20 cellular contexts compared by ENCODE assay signal in genomic region chr10:49089152-49089788, GRCh38. TPM values are rescaled to one million over a fixed set of nuclear protein-coding genes. Genes with fewer than 3 reads are reported as not detected.
DNase-seq lines count a peak whose midpoint lies in the region; ATAC-seq, FAIRE-seq and TF ChIP-seq lines count a peak whose summit lies in the region.
"Had no signal": no experiment of that assay in that cellular context is flagged by ENCODE, and none has a peak within 500 bp of the region (broad histone marks: within the 10 kb centered on the region; RNA-seq: fewer than 3 reads in every experiment).

No MANE protein-coding gene starts in this region.

- FAIRE-seq in GM12891 (lab: Jason Lieb, UNC), result no peak

- TF ChIP-seq EP300 in suprapubic skin (IDR thresholded peaks at IDR 0.05) (no peak), transverse colon (IDR thresholded peaks at IDR 0.05; ENCODE audit: low read depth) (no peak)

- no peak for DNase-seq in Right ventricle myocardium inferior (ENCODE audit: missing footprints)
- DNase-seq in cardiac septum (ENCODE audit: low spot score), result no peak
- no peak for DNase-seq in left ventricle myocardium superior
- DNase-seq in NCI-H1694 (lab: John Stamatoyannopoulos, UW), result no peak
- no peak for DNase-seq in suprapubic skin (ENCODE audit: low spot score in 2 of 2)
- DNase-seq in GM12891 (ENCODE audit: insufficient read length, low spot score), result no peak
- no peak for DNase-seq in transverse colon
- DNase-seq: C1 segment of cervical spinal cord, COR-L47, DMS153, MV-4-11, NCI-H1694 treated with DMSO at 0.1 percent for 48 hours, NCI-H345, NCI-H526 treated with DMSO at 0.1 percent for 48 hours had no signal

- H3K4me1 Mint-ChIP-seq in nephron, result peaks cover 63% of the 10 kb centered on the region

- TF ChIP-seq CTCF in nephron (IDR thresholded peaks at IDR 0.05; ENCODE audit: unreplicated experiment in 3 of 3) (no peak), suprapubic skin (IDR thresholded peaks at IDR 0.05) (no peak), transverse colon (IDR thresholded peaks at IDR 0.05) (no peak)

- H3K36me3 ChIP-seq in suprapubic skin (no peaks in the 10 kb centered on the region), transverse colon (no peaks in the 10 kb centered on the region)

- no peak overlapping the region for H3K4me3 ChIP-seq in suprapubic skin
- H3K4me3 ChIP-seq in transverse colon, result no peak overlapping the region

- peak; percentile 32 for ATAC-seq in Right ventricle myocardium inferior
- ATAC-seq in left ventricle myocardium superior, result peak; percentile 42
- ATAC-seq: HCT116 had no signal

- H3K4me1 ChIP-seq in suprapubic skin (peaks cover 12% of the 10 kb centered on the region), transverse colon (peaks cover 0 to 8% (median 3%) of the 10 kb centered on the region in 4 donors)

- H3K36me3 Mint-ChIP-seq in nephron (ENCODE audit: low read depth), result peaks cover 24% of the 10 kb centered on the region
- H3K36me3 Mint-ChIP-seq: IgD-negative memory B cell had no signal

- in situ Hi-C loops in transverse colon (cut with MboI; ENCODE audit: low pct_ligation_motif_present in 1 of 4, low pct_unique_long_range_greater_than_20kb in 1 of 4, low sequenced_read_pairs in 3 of 4), result no loop called here

- H3K27me3 ChIP-seq in suprapubic skin (no peaks in the 10 kb centered on the region), transverse colon (no peaks in the 10 kb centered on the region)

- peaks cover 14% of the 10 kb centered on the region for H3K9me3 Mint-ChIP-seq in nephron

- peak overlapping the region in 1 of 3 experiments; percentile 1 for H3K4me3 Mint-ChIP-seq in nephron
- H3K4me3 Mint-ChIP-seq: IgD-negative memory B cell had no signal

- H3K9me3 ChIP-seq in suprapubic skin, result no peaks in the 10 kb centered on the region
- peaks cover 0 to 6% of the 10 kb centered on the region in 2 donors for H3K9me3 ChIP-seq in transverse colon

- intact Hi-C loops in Right ventricle myocardium inferior (cut with DNase I) (no loop called here), cardiac septum (cut with DNase I) (no loop called here), left ventricle myocardium superior (cut with micrococcal nuclease) (no loop called here), transverse colon (cut with DNase I; ENCODE audit: low total_unique reads) (no loop called here)

- no peaks in the 10 kb centered on the region for H3K27me3 Mint-ChIP-seq in nephron (ENCODE audit: low read depth)

- H3K27ac ChIP-seq in suprapubic skin, result no peak overlapping the region
- H3K27ac ChIP-seq in transverse colon, result no peak overlapping the region
- H3K27ac ChIP-seq: RWPE1 had no signal

- peak overlapping the region; percentile 40 to 77 (median 73) for H3K27ac Mint-ChIP-seq in nephron

- TF ChIP-seq POLR2A in suprapubic skin (IDR thresholded peaks at IDR 0.05) (no peak), GM12891 (IDR thresholded peaks at IDR 0.05; ENCODE audit: low read depth, low read length) (no peak), transverse colon (IDR thresholded peaks at IDR 0.05) (no peak)

- 56% methylated on average over 5 of the region's 5 CpGs for WGBS in suprapubic skin
- WGBS in transverse colon (ENCODE audit: low coverage in 1 of 2), 2 donors, result 74 to 86% methylated on average over 4 to 5 of the region's 5 CpGs

TF ChIP-seq in GM12891, 5 proteins besides CTCF, POLR2A, EP300 and RAD21:
- TF ChIP-seq POLR2AphosphoS5 (IDR thresholded peaks at IDR 0.05; ENCODE audit: low read depth, low read length) (no peak), PAX5 (IDR thresholded peaks at IDR 0.05; ENCODE audit: insufficient read depth, low read length, severe bottlenecking) (no peak), SPI1 (IDR thresholded peaks at IDR 0.05; ENCODE audit: low read depth, low read length) (no peak)

RNA-seq across cellular contexts. Expression of gene VSTM4, which starts 26.1 kb away (rescaled TPM):
- total RNA-seq in Right ventricle myocardium inferior, result 21.8 TPM
- total RNA-seq in cardiac septum, result 24.4 TPM
- 12.2 TPM for total RNA-seq in left ventricle myocardium superior
- 1 to 10 TPM; 4.0 to 6.0 (median 4.6) TPM for total RNA-seq in suprapubic skin
- polyA plus RNA-seq in GM12891 (2012; ENCODE audit: low read depth, missing spikeins), result 0.06 TPM
- total RNA-seq in transverse colon, result 1 to 10 TPM; 2.2 to 6.0 (median 3.9) TPM
- total RNA-seq: HT-29 had no signal
- polyA plus RNA-seq: IgD-negative memory B cell had no signal

RNA-seq across cellular contexts. Expression of gene FAM170B, which starts 44.6 kb away (rescaled TPM):
- total RNA-seq in Right ventricle myocardium inferior (not detected), cardiac septum (not detected), left ventricle myocardium superior (not detected), suprapubic skin (not detected), transverse colon (not detected)
- not detected for polyA plus RNA-seq in GM12891 (2012; ENCODE audit: low read depth, missing spikeins)
- total RNA-seq: A172, HT-29 had no signal
- polyA plus RNA-seq: IgD-negative memory B cell had no signal
